1 cellular context compared by ENCODE assay signal in genomic region chr10:511101-511848, GRCh38.
TF ChIP-seq lines count a peak whose summit lies in the region.

No MANE protein-coding gene starts in this region.

TF ChIP-seq in H1, 55 proteins besides CTCF, POLR2A, EP300 and RAD21 (continued from another document):
- TF ChIP-seq KDM4A (IDR thresholded peaks at IDR 0.05; ENCODE audit: low read depth, low read length, severe bottlenecking) (no peak), CHD7 (IDR thresholded peaks at IDR 0.05; ENCODE audit: insufficient replicate concordance, low read length) (no peak), HDAC2 (IDR thresholded peaks at IDR 0.05; ENCODE audit: borderline replicate concordance in 1 of 2, low read depth in 2 of 2, low read length in 2 of 2) (0 out of 4 replicates have a peak, but pooled peaks of 1 of the 2 experiments have one; percentile 63), CEBPB (IDR thresholded peaks at IDR 0.05; ENCODE audit: low read depth, low read length) (no peak), ASH2L (IDR thresholded peaks at IDR 0.05; ENCODE audit: low read length) (no peak), HDAC6 (IDR thresholded peaks at IDR 0.05; ENCODE audit: low read depth, low read length) (no peak), CHD1 (IDR thresholded peaks at IDR 0.05; ENCODE audit: low read depth, low read length) (no peak), NANOG (IDR thresholded peaks at IDR 0.05; ENCODE audit: insufficient read depth, low read depth, low read length, poor library complexity, severe bottlenecking) (no peak), MAX (IDR thresholded peaks at IDR 0.05) (peak; percentile 75), CBX5 (IDR thresholded peaks at IDR 0.05; ENCODE audit: low read depth, low read length) (no peak), EZH2 (IDR thresholded peaks at IDR 0.05; ENCODE audit: low read depth, low read length, severe bottlenecking) (no peak), PHF8 (conservative IDR thresholded peaks at IDR 0.05; ENCODE audit: low read depth, low read length) (no peak), RNF2 (IDR thresholded peaks at IDR 0.05; ENCODE audit: borderline replicate concordance, low read depth, low read length, missing control alignments, poor library complexity, severe bottlenecking) (no peak), JUND (IDR thresholded peaks at IDR 0.05; ENCODE audit: low read length) (no peak), POLR2AphosphoS5 (IDR thresholded peaks at IDR 0.05; ENCODE audit: low read depth, low read length) (no peak), SP2 (IDR thresholded peaks at IDR 0.05; ENCODE audit: low read length) (no peak), SP1 (IDR thresholded peaks at IDR 0.05; ENCODE audit: low read depth, low read length) (no peak), FOSL1 (IDR thresholded peaks at IDR 0.05; ENCODE audit: insufficient read depth, low read depth, low read length) (no peak), YY1 (IDR thresholded peaks at IDR 0.05; ENCODE audit: low read depth, low read length) (no peak), SP4 (IDR thresholded peaks at IDR 0.05; ENCODE audit: low read length) (no peak), TAF1 (IDR thresholded peaks at IDR 0.05; ENCODE audit: low read depth, low read length) (no peak), GABPA (IDR thresholded peaks at IDR 0.05; ENCODE audit: borderline replicate concordance, insufficient read depth, low read length) (0 out of 2 replicates have a peak, but pooled peaks have one; percentile 41), CREB1 (IDR thresholded peaks at IDR 0.05) (no peak; the same call in 1 of the 2 replicates), TEAD4 (IDR thresholded peaks at IDR 0.05; ENCODE audit: low read depth, low read length) (no peak), USF2 (IDR thresholded peaks at IDR 0.05; ENCODE audit: low read length) (no peak), SIX5 (IDR thresholded peaks at IDR 0.05; ENCODE audit: low read depth, low read length) (no peak), KDM5A (IDR thresholded peaks at IDR 0.05; ENCODE audit: low read length) (no peak), ATF2 (IDR thresholded peaks at IDR 0.05; ENCODE audit: low read length) (no peak), RBBP5 (IDR thresholded peaks at IDR 0.05; ENCODE audit: borderline replicate concordance, low read depth, low read length) (no peak), E2F6 (IDR thresholded peaks at IDR 0.05) (no peak), ATF3 (IDR thresholded peaks at IDR 0.05; ENCODE audit: insufficient read depth, low read depth, low read length) (no peak), KDM1A (IDR thresholded peaks at IDR 0.05; ENCODE audit: borderline replicate concordance, low read length) (no peak), ZNF274 (IDR thresholded peaks at IDR 0.05; ENCODE audit: borderline replicate concordance, extremely low read depth, low read length) (no peak), TBP (IDR thresholded peaks at IDR 0.05; ENCODE audit: low read depth, low read length) (0 out of 2 replicates have a peak, but pooled peaks have one; percentile 41), SAP30 (IDR thresholded peaks at IDR 0.05; ENCODE audit: insufficient read depth, insufficient replicate concordance, low read length) (no peak), SRF (IDR thresholded peaks at IDR 0.05; ENCODE audit: low read depth, low read length) (no peak), POU5F1 (IDR thresholded peaks at IDR 0.05; ENCODE audit: low read depth, low read length) (no peak), MAFK (IDR thresholded peaks at IDR 0.05; ENCODE audit: low read depth, low read length) (no peak), CBX8 (IDR thresholded peaks at IDR 0.05; ENCODE audit: borderline replicate concordance, low read depth, low read length) (no peak)
